In genomic region chr11:91795139-91795887, GRCh38 we compare ENCODE assay signal across 22 cellular contexts.
DNase-seq lines count a peak whose midpoint lies in the region; ATAC-seq and TF ChIP-seq lines count a peak whose summit lies in the region.
"Had no signal": no experiment of that assay in that cellular context is flagged by ENCODE, and none has a peak within 500 bp of the region (broad histone marks: within the 10 kb centered on the region; RNA-seq: fewer than 3 reads in every experiment).

No MANE protein-coding gene starts in this region.

- H3K4me3 ChIP-seq in choroid plexus epithelial cell (ENCODE audit: low read depth, low read length) = no peak overlapping the region
- H3K4me3 ChIP-seq: breast epithelium, left lung, psoas muscle, SK-N-MC had no signal

- peak; percentile 13 for DNase-seq in GM03348 (ENCODE audit: low spot score)
- DNase-seq in NCI-H226 = peak; percentile 23
- DNase-seq in choroid plexus epithelial cell (ENCODE audit: low read depth) = peak; percentile 16
- no peak for DNase-seq in omental fat pad (ENCODE audit: low spot score)
- no peak for DNase-seq in NCI-H187 (lab: John Stamatoyannopoulos, UW)
- no peak for DNase-seq in GM13977 (ENCODE audit: low spot score)
- DNase-seq in SHP77 (lab: John Stamatoyannopoulos, UW) = no peak
- DNase-seq in islet precursor cell = no peak
- DNase-seq: activated CD4-positive, alpha-beta T cell treated with anti-CD3 and anti-CD28 coated beads, Interleukin-2, amount 50 U/mL, for 4 hours; activated CD8-positive, alpha-beta memory T cell treated with anti-CD3 and anti-CD28 coated beads, Interleukin-2, amount 50 U/mL, for 48 hours; CD8-positive, alpha-beta memory T cell; left lung; NCI-H1105 treated with DMSO at 0.1 percent for 48 hours; NCI-H2107; NCI-H524; psoas muscle; RPMI8226; small intestine had no signal

- in situ Hi-C loops in GM13977 (cut with MboI; ENCODE audit: low pct_unique_long_range_greater_than_20kb, low sequenced_read_pairs, unreplicated experiment) = no loop called here

- peak; percentile 8 for ATAC-seq in omental fat pad (ENCODE audit: low FRiP score)
- ATAC-seq: psoas muscle; stimulated activated memory B cell treated with anti-CD40 and anti-IgM and Interleukin-4, amounts not matched to agents 10 μg/mL and 1 μg/mL and 100 μg/mL, for 72 hours; WTC11 had no signal

- TF ChIP-seq CTCF in choroid plexus epithelial cell (conservative IDR thresholded peaks at IDR 0.05; ENCODE audit: low read depth, low read length) (no peak), omental fat pad (IDR thresholded peaks at IDR 0.05) (no peak), GM13977 (IDR thresholded peaks at IDR 0.05; ENCODE audit: extremely low read depth, insufficient read depth, missing control alignments) (no peak)

Comparison
In these comparisons a context has a peak if more than half of its experiments do, and no peak if none do; other contexts are left out.
1. DNase-seq: peak in GM03348 (single experiment), NCI-H226 (single experiment) and choroid plexus epithelial cell (single experiment); none in omental fat pad (single experiment), NCI-H187 (0 of 2), GM13977 (single experiment), SHP77 (0 of 2) and islet precursor cell (single experiment).